Comparison of ENCODE assay signal across 18 cellular contexts in the genomic region with DNA sequence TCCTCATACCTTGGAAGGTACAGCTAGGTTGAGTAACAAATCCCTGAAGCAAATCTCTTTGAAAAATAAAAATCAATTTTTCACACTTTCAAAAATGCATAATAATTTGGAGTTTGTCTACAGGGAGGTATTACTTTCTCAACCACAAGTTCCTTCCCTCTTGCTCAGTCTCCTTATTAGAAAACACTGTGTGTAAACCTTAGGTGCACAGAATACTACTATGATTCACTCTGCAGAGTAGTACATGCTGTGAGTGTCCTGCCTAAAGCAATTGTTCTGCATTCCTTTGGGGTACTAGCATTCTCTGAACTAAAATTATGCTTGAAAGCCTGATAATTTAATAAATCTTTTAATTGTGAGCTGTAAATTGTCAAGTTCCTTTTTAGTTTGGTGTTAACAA.
DNase-seq lines count a peak whose midpoint lies in the region; ATAC-seq, FAIRE-seq and TF ChIP-seq lines count a peak whose summit lies in the region.
"Had no signal": no experiment of that assay in that cellular context is flagged by ENCODE, and none has a peak within 500 bp of the region (broad histone marks: within the 10 kb centered on the region; RNA-seq: fewer than 3 reads in every experiment).

No MANE protein-coding gene starts in this region.

- no peaks in the 10 kb centered on the region for H3K79me2 ChIP-seq in keratinocyte (ENCODE audit: control insufficient read depth, insufficient read depth, low read length)

- dilution Hi-C loops in keratinocyte (cut with MboI; ENCODE audit: extremely low pct_ligation_motif_present, low sequenced_read_pairs), result no loop called here

- H3K4me1 ChIP-seq in keratinocyte (ENCODE audit: control insufficient read depth, extremely low read depth, insufficient read depth, low read length), result peaks cover 38% of the 10 kb centered on the region

- no peaks in the 10 kb centered on the region for H3K9me3 ChIP-seq in keratinocyte (ENCODE audit: control insufficient read depth, low read depth, low read length)
- H3K9me3 ChIP-seq: MG63 had no signal

- peak overlapping the region; percentile 27 for H3K4me2 ChIP-seq in keratinocyte (ENCODE audit: control insufficient read depth, extremely low read depth, insufficient read depth, low read depth, low read length)

- in situ Hi-C loops in G401 (cut with HindIII; ENCODE audit: low sequenced_read_pairs), result no loop called here

- no peaks in the 10 kb centered on the region for H3K36me3 ChIP-seq in keratinocyte (ENCODE audit: control insufficient read depth in 2 of 2, extremely low read depth in 1 of 2, insufficient read depth in 2 of 2, low read length in 2 of 2)
- H3K36me3 ChIP-seq: MG63 had no signal

- peak; percentile 29 for DNase-seq in AG10803 (ENCODE audit: low read depth)
- DNase-seq in LHCN-M2 (ENCODE audit: low read depth), result peak; percentile 49
- peak; percentile 44 for DNase-seq in astrocyte of the hippocampus (ENCODE audit: low read depth, low spot score)
- peak; percentile 26 for DNase-seq in keratinocyte (ENCODE audit: low read depth, low spot score)
- no peak for DNase-seq in left ventricle myocardium superior
- no peak for DNase-seq in G401 (ENCODE audit: low spot score)
- DNase-seq in DMS79 (lab: John Stamatoyannopoulos, UW), result no peak
- DNase-seq: CD4-positive, CD25-positive, alpha-beta regulatory T cell; KBM-7; MG63; NCI-H1105; NCI-H1694 treated with DMSO at 0.1 percent for 48 hours; NCI-H446; NCI-H748 treated with DMSO at 0.1 percent for 48 hours had no signal

- H3K27ac ChIP-seq in keratinocyte (ENCODE audit: control insufficient read depth, insufficient read depth, low read length), result no peak overlapping the region
- H3K27ac ChIP-seq: HL-60 had no signal

- no peak overlapping the region for H2AFZ ChIP-seq in keratinocyte (ENCODE audit: control insufficient read depth, low read length)

- H3K9me1 ChIP-seq in keratinocyte (ENCODE audit: control insufficient read depth, extremely low read depth, insufficient read depth, low read length), result no peaks in the 10 kb centered on the region

- no peak overlapping the region for H3K4me3 ChIP-seq in AG10803 (ENCODE audit: low read length)
- no peak overlapping the region for H3K4me3 ChIP-seq in keratinocyte (ENCODE audit: control insufficient read depth in 2 of 3, extremely low read depth in 1 of 3, insufficient read depth in 2 of 3, low read depth in 1 of 3, low read length in 3 of 3)
- H3K4me3 ChIP-seq: MG63 had no signal

- TF ChIP-seq CTCF in AG10803 (conservative IDR thresholded peaks at IDR 0.05; ENCODE audit: low read length) (no peak), keratinocyte (optimal IDR thresholded peaks at IDR 0.05 in 1 of 3, IDR thresholded peaks at IDR 0.05 in 1 of 3, conservative IDR thresholded peaks at IDR 0.05 in 1 of 3; ENCODE audit: extremely low read depth in 1 of 3, insufficient read depth in 2 of 3, low read length in 3 of 3) (no peak)

- FAIRE-seq in keratinocyte (lab: Jason Lieb, UNC), result peak; percentile 76
- FAIRE-seq: A204.1 had no signal

- intact Hi-C loops in left ventricle myocardium superior (cut with micrococcal nuclease), result no loop called here

- no peaks in the 10 kb centered on the region for H4K20me1 ChIP-seq in keratinocyte (ENCODE audit: control insufficient read depth, extremely low read depth, insufficient read depth, low read length)

- H3K27me3 ChIP-seq in keratinocyte (ENCODE audit: control insufficient read depth, extremely low read depth, insufficient read depth, low read length), result no peaks in the 10 kb centered on the region
- H3K27me3 ChIP-seq: MG63 had no signal

- ATAC-seq in GM21528 (IDR thresholded peaks at IDR 0.05; ENCODE audit: low FRiP score, unreplicated experiment), result no peak
- no peak for ATAC-seq in left ventricle myocardium superior
- ATAC-seq: Right ventricle myocardium inferior had no signal

- H3K9ac ChIP-seq in keratinocyte (ENCODE audit: control insufficient read depth, extremely low read depth, insufficient read depth, low read length), result no peak overlapping the region

Comparison
In these comparisons a context has a peak if more than half of its experiments do, and no peak if none do; other contexts are left out.
1. DNase-seq: peak in AG10803 (single experiment), LHCN-M2 (single experiment), astrocyte of the hippocampus (single experiment) and keratinocyte (single experiment); none in left ventricle myocardium superior (single experiment), G401 (single experiment) and DMS79 (single experiment).